12 cellular contexts compared by ENCODE assay signal in the genomic region with DNA sequence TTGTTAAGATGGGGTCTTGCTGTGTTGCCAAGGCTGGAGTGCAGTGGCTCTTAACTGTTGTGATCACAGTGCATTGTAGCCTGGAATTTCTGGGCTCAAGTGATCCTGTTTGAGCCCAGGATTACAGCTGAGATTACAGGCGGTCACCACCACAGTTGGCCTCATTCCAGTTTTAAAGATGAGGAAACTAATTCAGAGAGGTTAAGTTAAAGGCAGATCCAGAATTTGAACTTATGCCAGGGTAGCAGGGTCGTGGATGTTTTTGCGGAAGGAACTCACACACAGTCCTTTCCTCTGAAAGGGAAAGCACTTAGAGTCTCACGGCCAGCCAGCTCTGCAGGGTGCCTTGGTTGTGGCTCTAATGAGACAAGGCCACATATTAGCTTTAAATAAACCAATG.
DNase-seq lines count a peak whose midpoint lies in the region; ATAC-seq and TF ChIP-seq lines count a peak whose summit lies in the region.
"Had no signal": no experiment of that assay in that cellular context is flagged by ENCODE, and none has a peak within 500 bp of the region (broad histone marks: within the 10 kb centered on the region; RNA-seq: fewer than 3 reads in every experiment).

No MANE protein-coding gene starts in this region.

- no peak overlapping the region for H3T11ph ChIP-seq in H9 (ENCODE audit: low read length)

- peaks cover 5% of the 10 kb centered on the region for H3K79me1 ChIP-seq in H9 (ENCODE audit: insufficient read depth, low read depth, low read length, poor library complexity, severe bottlenecking)

- no peak overlapping the region for H3K56ac ChIP-seq in H9 (ENCODE audit: insufficient read length, low read depth, low read length)

- H3K4me3 ChIP-seq in SJCRH30 (no peak overlapping the region), gastroesophageal sphincter (no peak overlapping the region)
- H3K4me3 ChIP-seq: ovary had no signal

- no peaks in the 10 kb centered on the region for H3K23me2 ChIP-seq in H9 (ENCODE audit: insufficient read length, low read depth, low read length, poor library complexity, severe bottlenecking)

- H3K36me3 ChIP-seq in SJCRH30 (peaks cover 3% of the 10 kb centered on the region; the same call in 1 of the 2 replicates), gastroesophageal sphincter (peaks cover 0 to 11% of the 10 kb centered on the region in 2 donors)
- H3K36me3 ChIP-seq: ovary had no signal

- no peak overlapping the region for H2BK15ac ChIP-seq in H9 (ENCODE audit: low read depth, low read length)

- no peak for TF ChIP-seq EP300 in gastroesophageal sphincter (IDR thresholded peaks at IDR 0.05)

- H4K91ac ChIP-seq in H9 (ENCODE audit: insufficient read length, low read depth, low read length) = no peak overlapping the region

- H4K20me1 ChIP-seq in H9 (ENCODE audit: control insufficient read depth, insufficient read depth, insufficient read length) = no peaks in the 10 kb centered on the region

- TF ChIP-seq CTCF in H9 (conservative IDR thresholded peaks at IDR 0.05) = no peak
- no peak for TF ChIP-seq CTCF in gastroesophageal sphincter (IDR thresholded peaks at IDR 0.05)

- intact Hi-C loops in sciatic nerve (cut with DNase I) = no loop called here
- intact Hi-C loops in activated CD4-positive, alpha-beta memory T cell treated with anti-CD3 and anti-CD28 coated beads for 36 hours (cut with micrococcal nuclease) = no loop called here

- H3K23ac ChIP-seq in H9 (ENCODE audit: insufficient read length, low read depth, low read length) = no peak overlapping the region

- no peak overlapping the region for H2BK20ac ChIP-seq in H9 (ENCODE audit: low read depth, low read length, poor library complexity, severe bottlenecking)

- no peak for TF ChIP-seq POLR2A in gastroesophageal sphincter (IDR thresholded peaks at IDR 0.05)

- H3K9me3 Mint-ChIP-seq in H9 = no peaks in the 10 kb centered on the region
- no peaks in the 10 kb centered on the region for H3K9me3 Mint-ChIP-seq in activated CD4-positive, alpha-beta memory T cell treated with anti-CD3 and anti-CD28 coated beads for 36 hours

- no peak overlapping the region for H2BK120ac ChIP-seq in H9 (ENCODE audit: low read depth, low read length, poor library complexity, severe bottlenecking)

- H3K4me1 Mint-ChIP-seq in H9 = peaks cover 46% of the 10 kb centered on the region in 2 experiments
- H3K4me1 Mint-ChIP-seq in activated CD4-positive, alpha-beta memory T cell treated with anti-CD3 and anti-CD28 coated beads for 36 hours (ENCODE audit: low read depth) = no peaks in the 10 kb centered on the region

- H3K4me2 ChIP-seq in H9 (ENCODE audit: insufficient read depth, insufficient read length, low read length) = no peak overlapping the region

- H2AK5ac ChIP-seq in H9 (ENCODE audit: insufficient read length, low read length) = no peak overlapping the region

- no peaks in the 10 kb centered on the region for H3K9me3 ChIP-seq in H9 (ENCODE audit: control insufficient read depth, low read depth, low read length)
- H3K9me3 ChIP-seq in SJCRH30 (replicated peaks) = no peaks in the 10 kb centered on the region
- H3K9me3 ChIP-seq in gastroesophageal sphincter = no peaks in the 10 kb centered on the region
- H3K9me3 ChIP-seq: ovary had no signal

- H3K4me1 ChIP-seq in H9 (ENCODE audit: insufficient read depth, low read length) = peaks cover 21% of the 10 kb centered on the region
- no peaks in the 10 kb centered on the region for H3K4me1 ChIP-seq in SJCRH30
- H3K4me1 ChIP-seq in gastroesophageal sphincter = peaks cover 6 to 50% (median 10%) of the 10 kb centered on the region in 3 donors

- ATAC-seq in gastroesophageal sphincter (peak; percentile 46), sciatic nerve (peak; percentile 51)

- H3K9ac ChIP-seq in H9 (ENCODE audit: extremely low read depth, insufficient read length, low read length) = no peak overlapping the region

- POLR2A ChIA-PET in activated CD4-positive, alpha-beta memory T cell treated with anti-CD3 and anti-CD28 coated beads for 36 hours (lab: Charles Lee) = no interaction called here

- H2BK5ac ChIP-seq in H9 (ENCODE audit: insufficient read length, low read length) = no peak overlapping the region

- no peak for DNase-seq in H9
- DNase-seq in SJCRH30 = peak; percentile 3 to 33
- DNase-seq in sciatic nerve (ENCODE audit: low spot score) = no peak
- no peak for DNase-seq in NCI-H1930 (lab: John Stamatoyannopoulos, UW)
- DNase-seq in COLO668 (lab: John Stamatoyannopoulos, UW; ENCODE audit: unreplicated experiment) = no peak
- DNase-seq in activated CD4-positive, alpha-beta memory T cell treated with anti-CD3 and anti-CD28 coated beads for 36 hours = no peak
- DNase-seq: caudate nucleus, DND-41, NCI-H1092 treated with DMSO at 0.1 percent for 48 hours, ovary had no signal

- no peak overlapping the region for H3K14ac ChIP-seq in H9 (ENCODE audit: insufficient read depth, low read length)

- peaks cover 11% of the 10 kb centered on the region; the same call in 1 of the 2 replicates for H3K79me2 ChIP-seq in H9 (ENCODE audit: insufficient read depth, low read length)

- H3K36me3 Mint-ChIP-seq in H9 (ENCODE audit: insufficient read depth in 1 of 3, low read depth in 3 of 3) = peaks cover 6 to 32% (median 22%) of the 10 kb centered on the region in 3 experiments; a peak in 5 of 7 replicates
- H3K36me3 Mint-ChIP-seq in activated CD4-positive, alpha-beta memory T cell treated with anti-CD3 and anti-CD28 coated beads for 36 hours = peaks cover 2% of the 10 kb centered on the region

- H3K18ac ChIP-seq in H9 (ENCODE audit: insufficient read length, low read depth, low read length) = no peak overlapping the region

- H3K27ac ChIP-seq in H9 (ENCODE audit: insufficient read length, low read depth, low read length) = no peak overlapping the region
- H3K27ac ChIP-seq in SJCRH30 = no peak overlapping the region
- H3K27ac ChIP-seq in gastroesophageal sphincter = peak overlapping the region in 1 of 4 donors; percentile 23
- H3K27ac ChIP-seq: ovary, RWPE1 had no signal

- no peak overlapping the region for H2AFZ ChIP-seq in H9 (ENCODE audit: low read length)

- H3K4me3 Mint-ChIP-seq in H9 = 0 out of 5 replicates have a peak overlapping the region, but pooled peaks of 1 of the 2 experiments have one; percentile 28
- H3K4me3 Mint-ChIP-seq in activated CD4-positive, alpha-beta memory T cell treated with anti-CD3 and anti-CD28 coated beads for 36 hours = no peak overlapping the region

- H3K27me3 ChIP-seq in H9 (ENCODE audit: insufficient read depth, low read length) = no peaks in the 10 kb centered on the region
- H3K27me3 ChIP-seq in SJCRH30 = no peaks in the 10 kb centered on the region
- no peaks in the 10 kb centered on the region for H3K27me3 ChIP-seq in gastroesophageal sphincter
- H3K27me3 ChIP-seq: ovary had no signal

- H4K5ac ChIP-seq in H9 (ENCODE audit: insufficient read length, low read depth, low read length) = no peak overlapping the region

- no peak overlapping the region for H4K8ac ChIP-seq in H9 (replicated peaks; ENCODE audit: insufficient read length, low read depth, low read length)

- no peak overlapping the region for H2BK12ac ChIP-seq in H9 (ENCODE audit: insufficient read length, low read depth, low read length)

- H3K4ac ChIP-seq in H9 (ENCODE audit: low read depth, low read length) = no peak overlapping the region

- H3K27ac Mint-ChIP-seq in H9 = peak overlapping the region; percentile 71 to 98 (median 94); a peak in 6 of 7 replicates
- H3K27ac Mint-ChIP-seq in activated CD4-positive, alpha-beta memory T cell treated with anti-CD3 and anti-CD28 coated beads for 36 hours = no peak overlapping the region

- no CpG with 5 or more reads among the region's 4 CpGs for WGBS in H9 (ENCODE audit: extremely low coverage, insufficient read length, low lambda C conversion rate)
- WGBS in gastroesophageal sphincter (ENCODE audit: low coverage in 1 of 2), 2 donors = 39 to 43% methylated on average over 3 to 4 of the region's 4 CpGs

- CTCF ChIA-PET in activated CD4-positive, alpha-beta memory T cell treated with anti-CD3 and anti-CD28 coated beads for 36 hours (lab: Charles Lee) = interaction anchor here (0.7 kb wide), 1 partner anchor 182 kb away, joined by 3 read pairs; no protein-coding TSS in a partner anchor

- no peaks in the 10 kb centered on the region for H3K27me3 Mint-ChIP-seq in H9 (ENCODE audit: low read depth)
- no peaks in the 10 kb centered on the region for H3K27me3 Mint-ChIP-seq in activated CD4-positive, alpha-beta memory T cell treated with anti-CD3 and anti-CD28 coated beads for 36 hours

Comparison
In these comparisons a context has a peak if more than half of its experiments do, and no peak if none do; other contexts are left out.
1. DNase-seq: peak in SJCRH30 (2 of 2); none in H9 (single experiment), sciatic nerve (single experiment), NCI-H1930 (0 of 2), COLO668 (single experiment) and activated CD4-positive, alpha-beta memory T cell treated with anti-CD3 and anti-CD28 coated beads for 36 hours (single experiment).